ENCODE assay signal across 8 cellular contexts in the genomic region with DNA sequence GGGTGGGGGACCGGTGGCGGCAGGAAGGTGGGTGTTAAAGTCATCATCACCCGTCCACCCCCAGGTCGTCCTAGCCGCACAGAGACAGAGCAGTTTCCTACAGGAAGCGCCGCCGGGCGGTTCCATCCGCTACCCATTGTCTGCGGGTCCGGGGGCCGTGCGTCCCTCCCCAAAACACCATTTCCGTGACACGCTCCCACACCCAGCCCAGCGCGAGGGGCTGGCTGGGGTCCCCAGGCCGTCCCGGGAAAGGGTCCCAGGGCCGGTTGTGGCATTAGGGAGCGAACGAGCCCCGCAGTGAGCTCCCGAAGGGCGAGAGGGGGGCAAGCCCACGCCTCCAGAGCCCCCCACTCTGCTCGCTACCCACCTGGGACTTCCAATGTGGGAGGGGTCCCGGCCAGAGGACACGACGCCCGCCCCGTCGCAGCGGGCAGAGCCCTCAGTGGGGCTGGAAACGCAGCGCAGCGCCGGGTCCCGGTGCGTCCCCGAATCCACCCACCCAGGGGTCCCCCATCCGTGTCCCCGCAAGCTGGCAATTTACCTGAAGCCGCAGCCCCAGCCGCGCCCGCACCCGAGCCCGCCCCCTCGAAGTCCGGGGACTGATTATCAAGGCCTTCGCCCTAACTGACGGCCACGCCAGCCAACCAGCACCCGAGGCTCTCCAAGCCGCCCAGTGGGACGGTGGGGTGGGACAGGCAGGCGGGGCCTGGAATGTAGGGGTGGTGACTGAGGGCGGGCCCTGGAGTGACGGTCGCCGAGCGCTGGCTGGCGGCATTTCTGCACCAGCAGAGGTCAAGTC. TPM values are rescaled to one million over a fixed set of nuclear protein-coding genes. Genes with fewer than 3 reads are reported as not detected.
DNase-seq lines count a peak whose midpoint lies in the region; ATAC-seq and TF ChIP-seq lines count a peak whose summit lies in the region.

Gene KANK3, minus strand, starts transcription at position 579 of the 799 bp plus-strand sequence. CDS start 5,434 bp downstream, outside the sequence.

- CTCF ChIA-PET in A673 (lab: Charles Lee) = no interaction called here

- DNase-seq in A673 (ENCODE audit: low spot score) = peak; percentile 98
- peak; percentile 95 for DNase-seq in NCI-H69 (lab: John Stamatoyannopoulos, UW)
- peak; percentile 83 to 85 for DNase-seq in activated CD8-positive, alpha-beta memory T cell treated with anti-CD3 and anti-CD28 coated beads for 4 hours (ENCODE audit: low read depth in 2 of 2)
- peak; percentile 78 to 90 (median 88) for DNase-seq in effector memory CD4-positive, alpha-beta T cell
- DNase-seq in lung (ENCODE audit: low spot score) = peak; percentile 98
- peak; percentile 78 to 84 (median 79) for DNase-seq in stimulated activated CD4-positive, alpha-beta T cell treated with anti-CD3 and anti-CD28 coated beads, TNF-alpha, amount 100 ng/mL, for 1 hour (ENCODE audit: low read depth in 3 of 3, low spot score in 1 of 3)

- H3K27me3 ChIP-seq in A673 (replicated peaks; ENCODE audit: insufficient read depth, low read depth, low read length, poor library complexity) (no peaks in the 10 kb centered on the region), lung (ENCODE audit: control insufficient read depth, insufficient read depth) (no peaks in the 10 kb centered on the region)
- H3K27me3 ChIP-seq in effector memory CD4-positive, alpha-beta T cell (replicated peaks; ENCODE audit: control insufficient read depth, insufficient read depth, low read length, poor library complexity, severe bottlenecking) = no peaks in the 10 kb centered on the region

- ATAC-seq in GM18861 (IDR thresholded peaks at IDR 0.05; ENCODE audit: unreplicated experiment) (peak; percentile 77), HG03354 (IDR thresholded peaks at IDR 0.05; ENCODE audit: poor library complexity, severe bottlenecking, unreplicated experiment) (peak; percentile 93), lung (ENCODE audit: insufficient read depth, low FRiP score) (peak; percentile 94)

- WGBS in lung, 2 donors = 2% methylated on average over 53 to 65 of the region's 65 CpGs

- H3K27ac ChIP-seq in A673 (ENCODE audit: low read depth, low read length, poor library complexity, severe bottlenecking) = no peak within 1 kb of the TSS
- peak within 1 kb of the TSS; percentile 11 for H3K27ac ChIP-seq in effector memory CD4-positive, alpha-beta T cell (ENCODE audit: insufficient read depth, low read length, poor library complexity, severe bottlenecking)
- H3K27ac ChIP-seq in lung (ENCODE audit: low read depth in 1 of 2, low read length in 1 of 2) = peak within 1 kb of the TSS; percentile 97 to 98

- no peaks in the 10 kb centered on the region for H3K36me3 ChIP-seq in A673 (ENCODE audit: insufficient read depth, low read length, poor library complexity, severe bottlenecking)
- H3K36me3 ChIP-seq in effector memory CD4-positive, alpha-beta T cell (ENCODE audit: control insufficient read depth, insufficient read depth, low read length) = no peaks in the 10 kb centered on the region
- H3K36me3 ChIP-seq in lung (ENCODE audit: control insufficient read depth in 2 of 2, insufficient read depth in 2 of 2, low read length in 2 of 2) = no peaks in the 10 kb centered on the region

- TF ChIP-seq CTCF in A673 (conservative IDR thresholded peaks at IDR 0.05; ENCODE audit: low read depth, low read length) (no peak), lung (IDR thresholded peaks at IDR 0.05; ENCODE audit: control extremely low read depth, extremely low read depth) (no peak)

- H3K4me3 ChIP-seq in A673 (ENCODE audit: low read depth, low read length, poor library complexity, severe bottlenecking) (peak within 1 kb of the TSS; percentile 55), lung (peak within 1 kb of the TSS; percentile 77)
- peak within 1 kb of the TSS; percentile 72 for H3K4me3 ChIP-seq in effector memory CD4-positive, alpha-beta T cell (ENCODE audit: insufficient read depth, low read depth, low read length, poor library complexity, severe bottlenecking)

- no TSS peak for BruUV-seq in A673 (replicated peaks; lab: Mats Ljungman, UMichigan)

- H3K4me1 ChIP-seq in A673 (ENCODE audit: insufficient read depth, low read length, poor library complexity, severe bottlenecking) = no peaks in the 10 kb centered on the region
- peaks cover 9% of the 10 kb centered on the region for H3K4me1 ChIP-seq in effector memory CD4-positive, alpha-beta T cell (ENCODE audit: control insufficient read depth, insufficient read depth, low read length, poor library complexity, severe bottlenecking)
- H3K4me1 ChIP-seq in lung (ENCODE audit: control insufficient read depth in 2 of 2, insufficient read depth in 2 of 2, low read length in 2 of 2) = peaks cover 0 to 2% of the 10 kb centered on the region in 2 donors

- intact Hi-C loops in A673 (cut with micrococcal nuclease; ENCODE audit: unreplicated experiment) = no loop called here

- POLR2A ChIA-PET in A673 (lab: Charles Lee; ENCODE audit: low non-redundant PET) = no interaction called here

- no peaks in the 10 kb centered on the region for H3K9me3 ChIP-seq in A673 (ENCODE audit: low read depth, low read length, poor library complexity, severe bottlenecking)
- H3K9me3 ChIP-seq in effector memory CD4-positive, alpha-beta T cell (ENCODE audit: control insufficient read depth, low read length) = no peaks in the 10 kb centered on the region
- H3K9me3 ChIP-seq in lung (ENCODE audit: control insufficient read depth in 2 of 2, insufficient read depth in 1 of 2, low read length in 1 of 2) = no peaks in the 10 kb centered on the region

RNA-seq across cellular contexts. Expression of gene KANK3, which starts in this region (rescaled TPM):
- 0.73 and 1.1 TPM in 2 replicates for total RNA-seq in A673 (2021)
- 10 to 100 TPM; 24.2 to 42.3 TPM for total RNA-seq in lung
- 10 to 100 TPM; 24.0 to 29.1 TPM for polyA plus RNA-seq in lung

Comparison
In these comparisons a context has a peak if more than half of its experiments do, and no peak if none do; other contexts are left out.
1. RNA of gene KANK3 (total RNA-seq): 24.2 to 42.3 TPM in lung; 0.73 to 1.1 TPM in A673; every median in the first group is over 10 times any median in the second.
2. Peak in every context shown above with its lines, with median percentiles within 50 percentile points of each other: DNase-seq, H3K4me3 ChIP-seq and ATAC-seq.